In the genomic region with DNA sequence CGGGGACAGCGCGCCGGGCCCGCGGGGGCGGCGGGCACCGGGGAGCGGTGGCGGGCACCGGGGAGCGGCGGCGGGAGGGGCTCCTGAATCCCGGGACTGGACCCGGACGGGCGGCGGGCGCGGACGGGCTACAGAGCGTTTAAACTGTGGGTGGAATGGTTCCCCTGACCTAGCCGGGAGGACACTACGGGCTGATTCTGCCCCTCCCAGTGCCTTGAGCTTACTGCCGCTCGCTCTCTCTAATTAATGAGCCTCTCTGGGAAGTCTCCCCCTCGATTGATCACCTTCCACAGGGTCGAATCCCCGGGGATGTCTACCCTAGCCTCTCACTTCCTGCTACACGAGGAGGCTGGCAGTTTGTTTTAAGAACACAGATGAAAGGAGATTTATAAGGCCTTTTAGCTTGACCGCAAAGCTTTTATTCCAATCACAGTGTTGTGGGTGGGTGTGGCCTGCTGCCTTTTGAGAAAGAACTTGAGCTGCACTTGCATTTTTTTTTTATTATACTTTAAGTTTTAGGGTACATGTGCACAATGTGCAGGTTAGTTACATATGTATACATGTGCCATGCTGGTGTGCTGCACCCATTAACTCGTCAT, we compare ENCODE assay signal across 8 cellular contexts. TPM values are rescaled to one million over a fixed set of nuclear protein-coding genes. Genes with fewer than 3 reads are reported as not detected.
A peak's percentile ranks its signal among the peaks of the same experiment; 100 is the strongest.
DNase-seq lines count a peak whose midpoint lies in the region; ATAC-seq and TF ChIP-seq lines count a peak whose summit lies in the region.

No MANE protein-coding gene starts in this region.

- intact Hi-C loops in CD4-positive, alpha-beta T cell (cut with DNase I, micrococcal nuclease) = no loop called here

- H3K27me3 Mint-ChIP-seq in CD4-positive, alpha-beta T cell = peaks cover 66% of the 10 kb centered on the region
- H3K27me3 Mint-ChIP-seq in activated CD8-positive, alpha-beta T cell treated with anti-CD3 and anti-CD28 coated beads, Interleukin-2, amount 10 ng/mL, durations not matched to agents 7 days and 5 days (ENCODE audit: low read depth) = peaks cover 23% of the 10 kb centered on the region
- H3K27me3 Mint-ChIP-seq in stimulated activated naive B cell treated with anti-CD40 and anti-IgM and Interleukin-4, amounts not matched to agents 10 μg/mL and 1 μg/mL and 100 μg/mL, for 72 hours = peaks cover 30 to 51% of the 10 kb centered on the region in 2 donors

- peaks cover 11% of the 10 kb centered on the region for H3K4me1 Mint-ChIP-seq in CD4-positive, alpha-beta T cell (ENCODE audit: low read depth)
- H3K4me1 Mint-ChIP-seq in activated CD8-positive, alpha-beta T cell treated with anti-CD3 and anti-CD28 coated beads, Interleukin-2, amount 10 ng/mL, durations not matched to agents 7 days and 5 days (ENCODE audit: low read depth) = peaks cover 12% of the 10 kb centered on the region
- peaks cover 7 to 13% of the 10 kb centered on the region in 2 donors for H3K4me1 Mint-ChIP-seq in stimulated activated naive B cell treated with anti-CD40 and anti-IgM and Interleukin-4, amounts not matched to agents 10 μg/mL and 1 μg/mL and 100 μg/mL, for 72 hours

- no peak for ATAC-seq in CD4-positive, alpha-beta T cell (ENCODE audit: poor library complexity)
- ATAC-seq in HG02938 (IDR thresholded peaks at IDR 0.05; ENCODE audit: unreplicated experiment) (peak; percentile 16), HG03196 (IDR thresholded peaks at IDR 0.05; ENCODE audit: unreplicated experiment) (no peak)
- ATAC-seq in activated CD8-positive, alpha-beta T cell treated with anti-CD3 and anti-CD28 coated beads, Interleukin-2, amount 10 ng/mL, durations not matched to agents 7 days and 5 days = peak; percentile 24
- peak; percentile 20 to 28 for ATAC-seq in stimulated activated naive B cell treated with anti-CD40 and anti-IgM and Interleukin-4, amounts not matched to agents 10 μg/mL and 1 μg/mL and 100 μg/mL, for 72 hours (replicated peaks)

- DNase-seq in CD4-positive, alpha-beta T cell = no peak
- DNase-seq in activated CD8-positive, alpha-beta T cell treated with anti-CD3 and anti-CD28 coated beads, Interleukin-2, amount 10 ng/mL, durations not matched to agents 7 days and 5 days = peak; percentile 22
- peak; percentile 49 for DNase-seq in iPS-NIHi7 (ENCODE audit: extremely low spot score)
- no peak for DNase-seq in stimulated activated naive B cell treated with anti-CD40 and anti-IgM and Interleukin-4, amounts not matched to agents 10 μg/mL and 1 μg/mL and 100 μg/mL, for 72 hours
- no peak for DNase-seq in GM20000 (ENCODE audit: low spot score)
- DNase-seq in NCI-H2081 (lab: John Stamatoyannopoulos, UW) = no peak

- no peaks in the 10 kb centered on the region for H3K36me3 Mint-ChIP-seq in CD4-positive, alpha-beta T cell (ENCODE audit: low read depth)
- no peaks in the 10 kb centered on the region for H3K36me3 Mint-ChIP-seq in activated CD8-positive, alpha-beta T cell treated with anti-CD3 and anti-CD28 coated beads, Interleukin-2, amount 10 ng/mL, durations not matched to agents 7 days and 5 days (ENCODE audit: low read depth)
- no peaks in the 10 kb centered on the region for H3K36me3 Mint-ChIP-seq in stimulated activated naive B cell treated with anti-CD40 and anti-IgM and Interleukin-4, amounts not matched to agents 10 μg/mL and 1 μg/mL and 100 μg/mL, for 72 hours

- peak overlapping the region; percentile 81 for H3K4me3 Mint-ChIP-seq in CD4-positive, alpha-beta T cell
- peak overlapping the region; percentile 29 for H3K4me3 Mint-ChIP-seq in activated CD8-positive, alpha-beta T cell treated with anti-CD3 and anti-CD28 coated beads, Interleukin-2, amount 10 ng/mL, durations not matched to agents 7 days and 5 days
- peak overlapping the region; percentile 50 to 72 for H3K4me3 Mint-ChIP-seq in stimulated activated naive B cell treated with anti-CD40 and anti-IgM and Interleukin-4, amounts not matched to agents 10 μg/mL and 1 μg/mL and 100 μg/mL, for 72 hours

- no peak overlapping the region for H3K27ac ChIP-seq in CD4-positive, alpha-beta T cell (ENCODE audit: low read depth, low read length)

- H3K27ac Mint-ChIP-seq in CD4-positive, alpha-beta T cell = no peak overlapping the region
- no peak overlapping the region for H3K27ac Mint-ChIP-seq in activated CD8-positive, alpha-beta T cell treated with anti-CD3 and anti-CD28 coated beads, Interleukin-2, amount 10 ng/mL, durations not matched to agents 7 days and 5 days
- no peak overlapping the region for H3K27ac Mint-ChIP-seq in stimulated activated naive B cell treated with anti-CD40 and anti-IgM and Interleukin-4, amounts not matched to agents 10 μg/mL and 1 μg/mL and 100 μg/mL, for 72 hours

- CTCF ChIA-PET in CD4-positive, alpha-beta T cell (lab: Charles Lee) = no interaction called here
- CTCF ChIA-PET in activated CD8-positive, alpha-beta T cell treated with anti-CD3 and anti-CD28 coated beads, Interleukin-2, amount 10 ng/mL, durations not matched to agents 7 days and 5 days (lab: Charles Lee) = no interaction called here

- H3K9me3 ChIP-seq in CD4-positive, alpha-beta T cell (ENCODE audit: control insufficient read depth, low read length) = peaks cover 14% of the 10 kb centered on the region

- peaks cover 64% of the 10 kb centered on the region for H3K27me3 ChIP-seq in CD4-positive, alpha-beta T cell (ENCODE audit: control insufficient read depth, insufficient read depth, low read length)

- no peak for TF ChIP-seq CTCF in CD4-positive, alpha-beta T cell (IDR thresholded peaks at IDR 0.05)
- TF ChIP-seq CTCF in GM20000 (IDR thresholded peaks at IDR 0.05; ENCODE audit: extremely low read depth, missing control alignments) = no peak

- POLR2A ChIA-PET in CD4-positive, alpha-beta T cell (lab: Charles Lee) = no interaction called here
- POLR2A ChIA-PET in activated CD8-positive, alpha-beta T cell treated with anti-CD3 and anti-CD28 coated beads, Interleukin-2, amount 10 ng/mL, durations not matched to agents 7 days and 5 days (lab: Charles Lee) = no interaction called here

- peaks cover 4% of the 10 kb centered on the region for H3K9me3 Mint-ChIP-seq in CD4-positive, alpha-beta T cell
- H3K9me3 Mint-ChIP-seq in activated CD8-positive, alpha-beta T cell treated with anti-CD3 and anti-CD28 coated beads, Interleukin-2, amount 10 ng/mL, durations not matched to agents 7 days and 5 days (ENCODE audit: insufficient read depth) = no peaks in the 10 kb centered on the region
- peaks cover 0 to 6% of the 10 kb centered on the region in 2 donors for H3K9me3 Mint-ChIP-seq in stimulated activated naive B cell treated with anti-CD40 and anti-IgM and Interleukin-4, amounts not matched to agents 10 μg/mL and 1 μg/mL and 100 μg/mL, for 72 hours

RNA-seq across cellular contexts. Expression of a gene that starts 1.0 kb away (rescaled TPM):
- total RNA-seq in CD4-positive, alpha-beta T cell = under 1 TPM; 0.11 to 0.19 TPM
- not detected for total RNA-seq in activated CD8-positive, alpha-beta T cell treated with anti-CD3 and anti-CD28 coated beads, Interleukin-2, amount 10 ng/mL, durations not matched to agents 7 days and 5 days

Comparison
In these comparisons a context has a peak if more than half of its experiments do, and no peak if none do; other contexts are left out.
1. ATAC-seq: peak in HG02938 (single experiment), activated CD8-positive, alpha-beta T cell treated with anti-CD3 and anti-CD28 coated beads, Interleukin-2, amount 10 ng/mL, durations not matched to agents 7 days and 5 days (single experiment) and stimulated activated naive B cell treated with anti-CD40 and anti-IgM and Interleukin-4, amounts not matched to agents 10 μg/mL and 1 μg/mL and 100 μg/mL, for 72 hours (2 of 2); none in CD4-positive, alpha-beta T cell (single experiment) and HG03196 (single experiment).
2. DNase-seq: peak in activated CD8-positive, alpha-beta T cell treated with anti-CD3 and anti-CD28 coated beads, Interleukin-2, amount 10 ng/mL, durations not matched to agents 7 days and 5 days (single experiment) and iPS-NIHi7 (single experiment); none in CD4-positive, alpha-beta T cell (0 of 10), stimulated activated naive B cell treated with anti-CD40 and anti-IgM and Interleukin-4, amounts not matched to agents 10 μg/mL and 1 μg/mL and 100 μg/mL, for 72 hours (single experiment), GM20000 (single experiment) and NCI-H2081 (0 of 2).
3. H3K4me3 Mint-ChIP-seq: peak in every context shown above with its lines; median percentile 81 in CD4-positive, alpha-beta T cell; 61 in stimulated activated naive B cell treated with anti-CD40 and anti-IgM and Interleukin-4, amounts not matched to agents 10 μg/mL and 1 μg/mL and 100 μg/mL, for 72 hours; 29 in activated CD8-positive, alpha-beta T cell treated with anti-CD3 and anti-CD28 coated beads, Interleukin-2, amount 10 ng/mL, durations not matched to agents 7 days and 5 days.